In genomic region chr2:71790261-71791038, GRCh38 we compare ENCODE assay signal across 20 cellular contexts.
"Had no signal": no experiment of that assay in that cellular context is flagged by ENCODE, and none has a peak within 500 bp of the region (broad histone marks: within the 10 kb centered on the region; RNA-seq: fewer than 3 reads in every experiment).

No MANE protein-coding gene starts in this region.

- H3K9me3 ChIP-seq: colonic mucosa, thoracic aorta, upper lobe of right lung had no signal

- H3K27ac ChIP-seq: colonic mucosa, thoracic aorta, upper lobe of right lung had no signal

- H3K4me1 ChIP-seq: colonic mucosa, upper lobe of right lung had no signal

- H3K36me3 Mint-ChIP-seq: activated CD4-positive, alpha-beta memory T cell treated with anti-CD3 and anti-CD28 coated beads for 36 hours; activated CD8-positive, alpha-beta memory T cell treated with anti-CD3 and anti-CD28 coated beads, Interleukin-2, amount 10 ng/mL, durations not matched to agents 7 days and 5 days; brain; mesothelial cell of epicardium had no signal

- H3K4me1 Mint-ChIP-seq: activated CD8-positive, alpha-beta memory T cell treated with anti-CD3 and anti-CD28 coated beads, Interleukin-2, amount 10 ng/mL, durations not matched to agents 7 days and 5 days; activated T-helper 17 cell treated with anti-CD3 and anti-CD28 coated beads, Interleukin-2, amount 50 U/mL, for 72 hours; central memory CD8-positive, alpha-beta T cell; stimulated activated naive CD8-positive, alpha-beta T cell treated with anti-CD3 and anti-CD28 coated beads, Interleukin-15, amount 100 ng/mL, for 72 hours; T-helper 17 cell had no signal

- ATAC-seq: activated CD8-positive, alpha-beta memory T cell treated with anti-CD3 and anti-CD28 coated beads, Interleukin-2, amount 10 ng/mL, durations not matched to agents 7 days and 5 days; activated T-helper 17 cell treated with anti-CD3 and anti-CD28 coated beads, Interleukin-2, amount 50 U/mL, for 72 hours; stimulated activated naive CD8-positive, alpha-beta T cell treated with anti-CD3 and anti-CD28 coated beads, Interleukin-15, amount 100 ng/mL, for 72 hours; T-helper 17 cell; upper lobe of right lung had no signal

- H3K4me3 ChIP-seq: colonic mucosa, lung, thoracic aorta, upper lobe of right lung had no signal

- H3K27ac Mint-ChIP-seq: activated CD4-positive, alpha-beta memory T cell treated with anti-CD3 and anti-CD28 coated beads for 36 hours; activated CD8-positive, alpha-beta memory T cell treated with anti-CD3 and anti-CD28 coated beads, Interleukin-2, amount 10 ng/mL, durations not matched to agents 7 days and 5 days; activated naive CD4-positive, alpha-beta T cell treated with anti-CD3 and anti-CD28 coated beads for 36 hours; activated T-helper 17 cell treated with anti-CD3 and anti-CD28 coated beads, Interleukin-2, amount 50 U/mL, for 72 hours; mesothelial cell of epicardium; nephron; stimulated activated naive CD8-positive, alpha-beta T cell treated with anti-CD3 and anti-CD28 coated beads, Interleukin-15, amount 100 ng/mL, for 72 hours; T-helper 17 cell had no signal

- DNase-seq: activated CD4-positive, alpha-beta memory T cell treated with anti-CD3 and anti-CD28 coated beads for 36 hours; activated CD8-positive, alpha-beta memory T cell treated with anti-CD3 and anti-CD28 coated beads, Interleukin-2, amount 10 ng/mL, durations not matched to agents 7 days and 5 days; activated naive CD4-positive, alpha-beta T cell treated with anti-CD3 and anti-CD28 coated beads for 36 hours; activated T-cell treated with anti-CD3 and anti-CD28 coated beads, Interleukin-2, amount 50 U/mL, for 1 hour; colonic mucosa; hypothalamus; nucleus accumbens; posterior cingulate gyrus; stimulated activated CD4-positive, alpha-beta T cell treated with anti-CD3 and anti-CD28 coated beads, Interleukin-12 subunit alpha, Interleukin-12 subunit beta, amount 100 ng/mL, for 4 hours; stimulated activated CD4-positive, alpha-beta T cell treated with anti-CD3 and anti-CD28 coated beads, Interleukin-1b, Interleukin-23, amount 100 ng/mL, for 48 hours; stimulated activated naive CD8-positive, alpha-beta T cell treated with anti-CD3 and anti-CD28 coated beads, Interleukin-15, amount 100 ng/mL, for 72 hours; T-helper 17 cell; upper lobe of right lung had no signal

- H3K27me3 Mint-ChIP-seq: activated CD8-positive, alpha-beta memory T cell treated with anti-CD3 and anti-CD28 coated beads, Interleukin-2, amount 10 ng/mL, durations not matched to agents 7 days and 5 days; T-helper 17 cell had no signal

- H3K27me3 ChIP-seq: colonic mucosa, upper lobe of right lung had no signal

- H3K4me3 Mint-ChIP-seq: activated CD4-positive, alpha-beta memory T cell treated with anti-CD3 and anti-CD28 coated beads for 36 hours; activated CD8-positive, alpha-beta memory T cell treated with anti-CD3 and anti-CD28 coated beads, Interleukin-2, amount 10 ng/mL, durations not matched to agents 7 days and 5 days; activated naive CD4-positive, alpha-beta T cell treated with anti-CD3 and anti-CD28 coated beads for 36 hours; activated T-helper 17 cell treated with anti-CD3 and anti-CD28 coated beads, Interleukin-2, amount 50 U/mL, for 72 hours; brain; central memory CD8-positive, alpha-beta T cell; mesothelial cell of epicardium; nephron; stimulated activated naive CD8-positive, alpha-beta T cell treated with anti-CD3 and anti-CD28 coated beads, Interleukin-15, amount 100 ng/mL, for 72 hours; T-helper 17 cell had no signal

- H3K9me3 Mint-ChIP-seq: activated CD4-positive, alpha-beta memory T cell treated with anti-CD3 and anti-CD28 coated beads for 36 hours; activated naive CD4-positive, alpha-beta T cell treated with anti-CD3 and anti-CD28 coated beads for 36 hours; activated T-helper 17 cell treated with anti-CD3 and anti-CD28 coated beads, Interleukin-2, amount 50 U/mL, for 72 hours; brain; central memory CD8-positive, alpha-beta T cell; mesothelial cell of epicardium; nephron; stimulated activated naive CD8-positive, alpha-beta T cell treated with anti-CD3 and anti-CD28 coated beads, Interleukin-15, amount 100 ng/mL, for 72 hours had no signal

- H3K36me3 ChIP-seq: colonic mucosa, thoracic aorta, upper lobe of right lung had no signal
